1 cellular context compared by ENCODE assay signal in the genomic region with DNA sequence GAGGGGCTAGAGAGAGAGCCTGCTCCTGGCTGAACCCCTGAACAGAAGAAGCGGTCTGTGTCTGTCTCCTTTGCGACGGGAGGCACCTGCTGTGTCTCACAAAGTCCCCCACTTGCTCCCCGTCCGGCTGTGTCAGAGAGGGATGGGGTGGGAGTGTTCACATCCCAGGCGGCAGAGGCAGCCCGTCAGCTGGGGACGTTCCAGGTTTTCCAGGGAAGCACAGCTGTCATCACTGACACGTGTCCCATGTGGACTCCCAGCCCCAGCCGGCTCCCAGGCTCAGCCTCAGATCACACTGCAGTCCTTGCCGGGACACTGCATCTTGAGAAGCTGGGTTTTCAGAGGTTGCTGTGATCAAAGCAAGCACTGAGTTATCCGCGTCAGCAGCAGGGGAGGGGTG.
TF ChIP-seq lines count a peak whose summit lies in the region.

No MANE protein-coding gene starts in this region.

TF ChIP-seq in H1, 55 proteins besides CTCF, POLR2A, EP300 and RAD21:
- TF ChIP-seq CHD7 (IDR thresholded peaks at IDR 0.05; ENCODE audit: insufficient replicate concordance, low read length), result no peak
- TF ChIP-seq, protein P1, sequence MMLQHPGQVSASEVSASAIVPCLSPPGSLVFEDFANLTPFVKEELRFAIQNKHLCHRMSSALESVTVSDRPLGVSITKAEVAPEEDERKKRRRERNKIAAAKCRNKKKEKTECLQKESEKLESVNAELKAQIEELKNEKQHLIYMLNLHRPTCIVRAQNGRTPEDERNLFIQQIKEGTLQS (IDR thresholded peaks at IDR 0.05; ENCODE audit: insufficient read depth, low read depth, low read length), result no peak
- no peak for TF ChIP-seq RFX5 (IDR thresholded peaks at IDR 0.05; ENCODE audit: borderline replicate concordance, low read depth, low read length)
- no peak for TF ChIP-seq CBX5 (IDR thresholded peaks at IDR 0.05; ENCODE audit: low read depth, low read length)
- no peak for TF ChIP-seq SIRT6 (IDR thresholded peaks at IDR 0.05; ENCODE audit: low read length)
- TF ChIP-seq SP4 (IDR thresholded peaks at IDR 0.05; ENCODE audit: low read length), result no peak
- TF ChIP-seq KDM4A (IDR thresholded peaks at IDR 0.05; ENCODE audit: low read depth, low read length, severe bottlenecking), result no peak
- no peak for TF ChIP-seq POU5F1 (IDR thresholded peaks at IDR 0.05; ENCODE audit: low read depth, low read length)
- TF ChIP-seq CHD2 (IDR thresholded peaks at IDR 0.05; ENCODE audit: low read length), result no peak
- no peak for TF ChIP-seq KDM5A (IDR thresholded peaks at IDR 0.05; ENCODE audit: low read length)
- no peak for TF ChIP-seq MAFK (IDR thresholded peaks at IDR 0.05; ENCODE audit: low read depth, low read length)
- TF ChIP-seq SIN3A (conservative IDR thresholded peaks at IDR 0.05 in 1 of 2, IDR thresholded peaks at IDR 0.05 in 1 of 2; ENCODE audit: low read depth in 1 of 2, low read length in 2 of 2), result no peak
- TF ChIP-seq CBX8 (IDR thresholded peaks at IDR 0.05; ENCODE audit: borderline replicate concordance, low read depth, low read length), result no peak
- no peak for TF ChIP-seq CHD1 (IDR thresholded peaks at IDR 0.05; ENCODE audit: low read depth, low read length)
- no peak for TF ChIP-seq TEAD4 (IDR thresholded peaks at IDR 0.05; ENCODE audit: low read depth, low read length)
- TF ChIP-seq FOSL1 (IDR thresholded peaks at IDR 0.05; ENCODE audit: insufficient read depth, low read depth, low read length), result no peak
- no peak for TF ChIP-seq ZNF274 (IDR thresholded peaks at IDR 0.05; ENCODE audit: borderline replicate concordance, extremely low read depth, low read length)
